Comparison of ENCODE assay signal across 24 cellular contexts in genomic region chr7:94432799-94433198, GRCh38.
"Had no signal": no experiment of that assay in that cellular context is flagged by ENCODE, and none has a peak within 500 bp of the region (broad histone marks: within the 10 kb centered on the region; RNA-seq: fewer than 3 reads in every experiment).

No MANE protein-coding gene starts in this region.

- H3K27ac ChIP-seq: brain microvascular endothelial cell, stomach, suprapubic skin, tibial nerve, VCaP had no signal

- H3K9me3 ChIP-seq: stomach, suprapubic skin, tibial nerve had no signal

- H3K27me3 ChIP-seq: brain microvascular endothelial cell, stomach, suprapubic skin, tibial nerve had no signal

- H3K4me3 ChIP-seq: stomach, suprapubic skin, tibial nerve had no signal

- DNase-seq: activated CD4-positive, alpha-beta memory T cell treated with anti-CD3 and anti-CD28 coated beads, Interleukin-2, amount 10 ng/mL, durations not matched to agents 7 days and 5 days; activated CD4-positive, alpha-beta T cell treated with anti-CD3 and anti-CD28 coated beads, Interleukin-2, amount 10 ng/mL, durations not matched to agents 24 days and 14 days; activated effector memory CD4-positive, alpha-beta T cell treated with Interleukin-2 at 50 U/mL for 16 hours; activated naive CD4-positive, alpha-beta T cell treated with anti-CD3 and anti-CD28 coated beads for 36 hours; activated naive CD8-positive, alpha-beta T cell treated with anti-CD3 and anti-CD28 coated beads, Interleukin-2, amount 10 ng/mL, durations not matched to agents 7 days and 5 days; activated T-cell treated with anti-CD3 and anti-CD28 coated beads, Interleukin-2, amount 50 U/mL, for 72 hours; brain microvascular endothelial cell; central memory CD4-positive, alpha-beta T cell; effector memory CD4-positive, alpha-beta T cell; foreskin melanocyte; glutamatergic neuron; hippocampal formation; left cardiac atrium; occipital lobe; posterior cingulate gyrus; small intestine; stimulated activated CD4-positive, alpha-beta T cell treated with anti-CD3 and anti-CD28 coated beads, Interleukin-15, amount 100 ng/mL, for 24 hours; stomach had no signal

- H3K4me1 ChIP-seq: suprapubic skin had no signal

- ATAC-seq: activated CD4-positive, CD25-positive, alpha-beta regulatory T cell treated with anti-CD3 and anti-CD28 coated beads, Interleukin-2, amount 50 U/mL, for 24 hours; activated T-cell treated with anti-CD3 and anti-CD28 coated beads, Interleukin-2, amount 50 U/mL, for 72 hours; sciatic nerve; stimulated activated memory B cell treated with anti-CD40 and anti-IgM and Interleukin-4, amounts not matched to agents 10 μg/mL and 1 μg/mL and 100 μg/mL, for 72 hours had no signal
